Comparison of ENCODE assay signal across 2 cellular contexts in the genomic region with DNA sequence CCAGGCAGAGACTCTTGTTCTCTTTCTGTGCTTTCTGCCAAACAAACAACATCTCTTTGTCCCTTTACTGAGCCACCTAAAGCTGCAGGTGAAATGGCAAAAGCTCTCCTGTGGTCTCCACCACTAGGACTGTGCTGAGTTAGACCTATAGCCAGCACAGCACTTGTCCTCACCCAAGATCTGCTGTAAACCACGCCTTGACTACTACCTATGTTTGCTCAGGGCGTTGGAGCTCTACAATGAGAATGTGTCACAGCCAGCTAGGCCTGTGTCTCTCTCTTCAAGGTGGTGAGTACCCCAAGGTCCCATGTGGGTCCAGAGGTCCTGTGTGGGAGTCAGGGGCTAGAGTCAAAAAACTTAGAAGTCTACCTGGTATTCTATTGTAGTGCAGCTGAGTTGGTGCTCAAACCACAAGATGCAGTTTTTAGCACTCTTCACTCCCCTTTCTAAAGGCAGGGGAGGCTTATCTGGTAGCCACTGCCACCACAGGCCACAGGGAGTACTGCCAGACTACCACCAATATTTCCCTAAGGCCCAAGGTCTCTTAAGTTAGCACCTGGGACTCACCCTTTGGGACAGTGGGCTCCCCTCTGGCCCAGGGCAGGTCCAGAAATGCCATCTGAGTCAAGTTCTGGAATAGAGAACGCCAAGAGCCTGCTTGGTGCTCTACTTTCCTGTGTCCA.
TF ChIP-seq lines count a peak whose summit lies in the region.

No MANE protein-coding gene starts in this region.

TF ChIP-seq in HepG2, 621 proteins besides CTCF, POLR2A, EP300 and RAD21:
- TF ChIP-seq ZSCAN12 (CRISPR knock-in tag; IDR thresholded peaks at IDR 0.05) = no peak
- no peak for TF ChIP-seq RFXAP (CRISPR knock-in tag; IDR thresholded peaks at IDR 0.05; ENCODE audit: borderline replicate concordance)
- no peak for TF ChIP-seq MAFK (conservative IDR thresholded peaks at IDR 0.05 in 1 of 2, IDR thresholded peaks at IDR 0.05 in 1 of 2; ENCODE audit: low read length in 2 of 2)
- TF ChIP-seq ZNF34 (CRISPR knock-in tag; IDR thresholded peaks at IDR 0.05; ENCODE audit: borderline replicate concordance) = no peak
- TF ChIP-seq ZNF619 (CRISPR knock-in tag; IDR thresholded peaks at IDR 0.05) = no peak
- TF ChIP-seq, protein P1, sequence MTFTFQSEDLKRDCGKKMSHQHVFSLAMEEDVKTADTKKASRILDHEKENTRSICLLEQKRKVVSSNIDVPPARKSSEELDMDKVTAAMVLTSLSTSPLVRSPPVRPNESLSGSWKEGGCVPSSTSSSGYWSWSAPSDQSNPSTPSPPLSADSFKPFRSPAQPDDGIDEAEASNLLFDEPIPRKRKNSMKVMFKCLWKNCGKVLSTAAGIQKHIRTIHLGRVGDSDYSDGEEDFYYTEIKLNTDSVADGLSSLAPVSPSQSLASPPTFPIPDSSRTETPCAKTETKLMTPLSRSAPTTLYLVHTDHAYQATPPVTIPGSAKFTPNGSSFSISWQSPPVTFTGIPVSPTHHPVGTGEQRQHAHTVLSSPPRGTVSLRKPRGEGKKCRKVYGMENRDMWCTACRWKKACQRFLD (CRISPR knock-in tag; IDR thresholded peaks at IDR 0.05; ENCODE audit: borderline replicate concordance) = no peak
- TF ChIP-seq ELF1 (CRISPR knock-in tag; IDR thresholded peaks at IDR 0.05) = no peak
- TF ChIP-seq MAZ (IDR thresholded peaks at IDR 0.05; ENCODE audit: borderline replicate concordance, low read depth, low read length) = no peak
- TF ChIP-seq MAZ (CRISPR knock-in tag; IDR thresholded peaks at IDR 0.05; ENCODE audit: low read depth) = no peak
- TF ChIP-seq ZNF713 (CRISPR knock-in tag; IDR thresholded peaks at IDR 0.05) = no peak
- no peak for TF ChIP-seq IRF1 (CRISPR knock-in tag; IDR thresholded peaks at IDR 0.05; ENCODE audit: low read depth)
- no peak for TF ChIP-seq ZNF879 (CRISPR knock-in tag; IDR thresholded peaks at IDR 0.05)
- no peak for TF ChIP-seq CENPT (CRISPR knock-in tag; IDR thresholded peaks at IDR 0.05; ENCODE audit: low read depth)

TF ChIP-seq in H1, 55 proteins besides CTCF, POLR2A, EP300 and RAD21:
- TF ChIP-seq FOSL1 (IDR thresholded peaks at IDR 0.05; ENCODE audit: insufficient read depth, low read depth, low read length) = no peak
- TF ChIP-seq RFX5 (IDR thresholded peaks at IDR 0.05; ENCODE audit: borderline replicate concordance, low read depth, low read length) = no peak
- no peak for TF ChIP-seq CBX5 (IDR thresholded peaks at IDR 0.05; ENCODE audit: low read depth, low read length)
- TF ChIP-seq TAF7 (optimal IDR thresholded peaks at IDR 0.05; ENCODE audit: borderline replicate concordance, low read depth, low read length) = no peak
- TF ChIP-seq CHD1 (IDR thresholded peaks at IDR 0.05; ENCODE audit: low read depth, low read length) = no peak
